Comparison of ENCODE assay signal across 1 cellular context in genomic region chr5:151020304-151021031, GRCh38.
A peak's percentile ranks its signal among the peaks of the same experiment; 100 is the strongest.
TF ChIP-seq lines count a peak whose summit lies in the region.

GPX3 (plus strand) TSS chr5:151020591; CDS start chr5:151020655, 64 bp downstream.

TF ChIP-seq in HepG2, 621 proteins besides CTCF, POLR2A, EP300 and RAD21 (continued from another document and continues in another):
- TF ChIP-seq HDAC2 (CRISPR knock-in tag; IDR thresholded peaks at IDR 0.05) (no peak), ZNF646 (CRISPR knock-in tag; IDR thresholded peaks at IDR 0.05) (no peak), FOXA3 (CRISPR knock-in tag; IDR thresholded peaks at IDR 0.05) (peak; percentile 22; the same call in 1 of the 2 replicates), GATAD2A (CRISPR knock-in tag; IDR thresholded peaks at IDR 0.05) (peak; percentile 47), ARNT2 (CRISPR knock-in tag; IDR thresholded peaks at IDR 0.05; ENCODE audit: low read depth) (peak; percentile 72; the same call in 1 of the 2 replicates), SKI (IDR thresholded peaks at IDR 0.05; ENCODE audit: partially characterized antibody) (peak; percentile 72), SNAPC2 (CRISPR knock-in tag; IDR thresholded peaks at IDR 0.05) (peak; percentile 41; the same call in 1 of the 2 replicates), DZIP1 (CRISPR knock-in tag; IDR thresholded peaks at IDR 0.05) (peak; percentile 60; the same call in 1 of the 2 replicates), ZNF354B (CRISPR knock-in tag; IDR thresholded peaks at IDR 0.05) (no peak), SRF (IDR thresholded peaks at IDR 0.05; ENCODE audit: low read depth, low read length) (no peak), POLR2AphosphoS5 (IDR thresholded peaks at IDR 0.05; ENCODE audit: low read depth, low read length) (peak; percentile 95), ZFP41 (CRISPR knock-in tag; IDR thresholded peaks at IDR 0.05; ENCODE audit: borderline replicate concordance) (no peak), CHD2 (IDR thresholded peaks at IDR 0.05; ENCODE audit: low read depth, low read length) (peak; percentile 32; the same call in 1 of the 2 replicates), ZFY (CRISPR knock-in tag; IDR thresholded peaks at IDR 0.05) (peak; percentile 51), SALL1 (CRISPR knock-in tag; IDR thresholded peaks at IDR 0.05) (peak; percentile 76), NAIF1 (CRISPR knock-in tag; IDR thresholded peaks at IDR 0.05; ENCODE audit: borderline replicate concordance) (peak; percentile 52; the same call in 1 of the 2 replicates), GTF2F1 (IDR thresholded peaks at IDR 0.05; ENCODE audit: low read length) (no peak), NRL (CRISPR knock-in tag; IDR thresholded peaks at IDR 0.05; ENCODE audit: borderline replicate concordance) (peak; percentile 71; the same call in 1 of the 2 replicates), SRY (CRISPR knock-in tag; IDR thresholded peaks at IDR 0.05) (0 out of 2 replicates have a peak, but pooled peaks have one; percentile 51), NBN (conservative IDR thresholded peaks at IDR 0.05) (no peak), BCL3 (CRISPR knock-in tag; IDR thresholded peaks at IDR 0.05) (no peak; the same call in 1 of the 2 replicates), ZMYM4 (CRISPR knock-in tag; IDR thresholded peaks at IDR 0.05) (peak; percentile 80), ZNF775 (CRISPR knock-in tag; IDR thresholded peaks at IDR 0.05; ENCODE audit: borderline replicate concordance) (0 out of 2 replicates have a peak, but pooled peaks have one; percentile 29), HOXA3 (CRISPR knock-in tag; IDR thresholded peaks at IDR 0.05) (peak; percentile 70), DPF2 (CRISPR knock-in tag; IDR thresholded peaks at IDR 0.05; ENCODE audit: borderline replicate concordance, low read depth) (no peak), SPEN (CRISPR knock-in tag; IDR thresholded peaks at IDR 0.05; ENCODE audit: low read depth) (peak; percentile 79; the same call in 1 of the 2 replicates), ZNF335 (CRISPR knock-in tag; IDR thresholded peaks at IDR 0.05) (peak; percentile 97), ZNF772 (CRISPR knock-in tag; IDR thresholded peaks at IDR 0.05) (0 out of 2 replicates have a peak, but pooled peaks have one; percentile 48), DR1 (CRISPR knock-in tag; IDR thresholded peaks at IDR 0.05) (peak; percentile 94), SAFB2 (CRISPR knock-in tag; IDR thresholded peaks at IDR 0.05; ENCODE audit: borderline replicate concordance, low read depth) (0 out of 2 replicates have a peak, but pooled peaks have one; percentile 61), ZBTB49 (CRISPR knock-in tag; IDR thresholded peaks at IDR 0.05; ENCODE audit: borderline replicate concordance) (no peak), ZNF777 (CRISPR knock-in tag; IDR thresholded peaks at IDR 0.05) (peak; percentile 83), RNF219 (CRISPR knock-in tag; IDR thresholded peaks at IDR 0.05) (no peak)
- TF ChIP-seq, protein P1, sequence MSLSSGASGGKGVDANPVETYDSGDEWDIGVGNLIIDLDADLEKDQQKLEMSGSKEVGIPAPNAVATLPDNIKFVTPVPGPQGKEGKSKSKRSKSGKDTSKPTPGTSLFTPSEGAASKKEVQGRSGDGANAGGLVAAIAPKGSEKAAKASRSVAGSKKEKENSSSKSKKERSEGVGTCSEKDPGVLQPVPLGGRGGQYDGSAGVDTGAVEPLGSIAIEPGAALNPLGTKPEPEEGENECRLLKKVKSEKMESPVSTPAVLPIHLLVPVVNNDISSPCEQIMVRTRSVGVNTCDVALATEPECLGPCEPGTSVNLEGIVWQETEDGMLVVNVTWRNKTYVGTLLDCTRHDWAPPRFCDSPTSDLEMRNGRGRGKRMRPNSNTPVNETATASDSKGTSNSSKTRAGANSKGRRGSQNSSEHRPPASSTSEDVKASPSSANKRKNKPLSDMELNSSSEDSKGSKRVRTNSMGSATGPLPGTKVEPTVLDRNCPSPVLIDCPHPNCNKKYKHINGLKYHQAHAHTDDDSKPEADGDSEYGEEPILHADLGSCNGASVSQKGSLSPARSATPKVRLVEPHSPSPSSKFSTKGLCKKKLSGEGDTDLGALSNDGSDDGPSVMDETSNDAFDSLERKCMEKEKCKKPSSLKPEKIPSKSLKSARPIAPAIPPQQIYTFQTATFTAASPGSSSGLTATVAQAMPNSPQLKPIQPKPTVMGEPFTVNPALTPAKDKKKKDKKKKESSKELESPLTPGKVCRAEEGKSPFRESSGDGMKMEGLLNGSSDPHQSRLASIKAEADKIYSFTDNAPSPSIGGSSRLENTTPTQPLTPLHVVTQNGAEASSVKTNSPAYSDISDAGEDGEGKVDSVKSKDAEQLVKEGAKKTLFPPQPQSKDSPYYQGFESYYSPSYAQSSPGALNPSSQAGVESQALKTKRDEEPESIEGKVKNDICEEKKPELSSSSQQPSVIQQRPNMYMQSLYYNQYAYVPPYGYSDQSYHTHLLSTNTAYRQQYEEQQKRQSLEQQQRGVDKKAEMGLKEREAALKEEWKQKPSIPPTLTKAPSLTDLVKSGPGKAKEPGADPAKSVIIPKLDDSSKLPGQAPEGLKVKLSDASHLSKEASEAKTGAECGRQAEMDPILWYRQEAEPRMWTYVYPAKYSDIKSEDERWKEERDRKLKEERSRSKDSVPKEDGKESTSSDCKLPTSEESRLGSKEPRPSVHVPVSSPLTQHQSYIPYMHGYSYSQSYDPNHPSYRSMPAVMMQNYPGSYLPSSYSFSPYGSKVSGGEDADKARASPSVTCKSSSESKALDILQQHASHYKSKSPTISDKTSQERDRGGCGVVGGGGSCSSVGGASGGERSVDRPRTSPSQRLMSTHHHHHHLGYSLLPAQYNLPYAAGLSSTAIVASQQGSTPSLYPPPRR (CRISPR knock-in tag; IDR thresholded peaks at IDR 0.05; ENCODE audit: borderline replicate concordance), result peak; percentile 74; the same call in 1 of the 2 replicates
- TF ChIP-seq, protein P2, sequence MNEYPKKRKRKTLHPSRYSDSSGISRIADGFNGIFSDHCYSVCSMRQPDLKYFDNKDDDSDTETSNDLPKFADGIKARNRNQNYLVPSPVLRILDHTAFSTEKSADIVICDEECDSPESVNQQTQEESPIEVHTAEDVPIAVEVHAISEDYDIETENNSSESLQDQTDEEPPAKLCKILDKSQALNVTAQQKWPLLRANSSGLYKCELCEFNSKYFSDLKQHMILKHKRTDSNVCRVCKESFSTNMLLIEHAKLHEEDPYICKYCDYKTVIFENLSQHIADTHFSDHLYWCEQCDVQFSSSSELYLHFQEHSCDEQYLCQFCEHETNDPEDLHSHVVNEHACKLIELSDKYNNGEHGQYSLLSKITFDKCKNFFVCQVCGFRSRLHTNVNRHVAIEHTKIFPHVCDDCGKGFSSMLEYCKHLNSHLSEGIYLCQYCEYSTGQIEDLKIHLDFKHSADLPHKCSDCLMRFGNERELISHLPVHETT (CRISPR knock-in tag; conservative IDR thresholded peaks at IDR 0.05), result 0 out of 2 replicates have a peak, but pooled peaks have one; percentile 53
